Comparison of ENCODE assay signal across 8 cellular contexts in the genomic region with DNA sequence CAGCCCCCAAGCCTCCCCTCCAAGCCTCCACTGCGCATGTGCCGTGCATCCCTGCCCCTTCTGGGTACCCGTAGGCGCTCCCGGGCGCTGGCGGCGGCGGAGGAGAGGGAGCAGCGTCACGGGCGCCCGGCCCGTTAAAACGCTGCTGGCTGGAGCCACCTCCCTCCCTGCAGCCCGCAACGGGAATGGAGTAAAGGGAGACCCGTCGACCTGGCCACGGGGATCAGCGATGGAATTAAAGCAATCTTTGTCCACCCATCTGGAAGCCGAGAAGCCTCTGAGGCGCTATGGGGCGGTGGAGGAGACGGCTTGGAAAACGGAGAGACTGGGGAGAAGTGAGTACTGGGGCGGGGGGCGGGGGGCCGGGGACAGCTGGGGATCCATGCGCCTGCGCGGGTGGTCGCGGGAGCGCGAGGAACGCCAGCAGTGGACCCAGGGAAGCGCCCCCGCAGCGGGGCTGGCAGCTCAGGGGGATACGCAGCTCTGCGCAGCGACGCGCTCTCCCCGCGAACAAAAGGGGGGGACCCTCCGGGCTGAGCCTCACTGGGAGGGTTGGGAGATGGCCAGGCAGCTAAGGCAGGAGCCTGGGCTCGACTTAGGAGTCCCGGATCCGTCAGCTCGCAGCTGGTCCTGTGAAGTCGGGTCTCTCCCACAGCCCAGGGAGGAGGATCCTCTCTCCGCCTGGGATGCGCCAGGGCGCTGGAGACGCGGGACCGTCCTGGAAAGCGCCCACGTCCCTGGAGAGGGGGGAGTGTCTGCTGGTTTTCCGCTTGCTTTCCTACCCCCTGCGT. TPM values are rescaled to one million over a fixed set of nuclear protein-coding genes. Genes with fewer than 3 reads are reported as not detected.
DNase-seq lines count a peak whose midpoint lies in the region; ATAC-seq and TF ChIP-seq lines count a peak whose summit lies in the region.

A gene (plus strand): TSS at position 164 of the 791 bp plus-strand sequence. CDS start 66 bp downstream, at position 230.

- H3K9me3 Mint-ChIP-seq in CD14-positive monocyte: peaks cover 0 to 6% (median 0%) of the 10 kb centered on the region in 7 donors

- H3K36me3 Mint-ChIP-seq in CD14-positive monocyte: no peaks in the 10 kb centered on the region

- H3K36me3 ChIP-seq in left lung: no peaks in the 10 kb centered on the region

- DNase-seq in CD14-positive monocyte (ENCODE audit: low spot score) (peak; percentile 45), NCI-H1105 (lab: John Stamatoyannopoulos, UW) (peak; percentile 80), dorsolateral prefrontal cortex (peak; percentile 70 to 90 (median 78)), left lung (peak in 1 of 2 donors; percentile 46), COLO829 (ENCODE audit: low spot score) (no peak)
- peak; percentile 84 for DNase-seq in activated CD8-positive, alpha-beta memory T cell treated with anti-CD3 and anti-CD28 coated beads for 24 hours
- peak; percentile 28 to 62 (median 49) for DNase-seq in stimulated activated CD4-positive, alpha-beta T cell treated with anti-CD3 and anti-CD28 coated beads, Interleukin-1b, Interleukin-23, amount 100 ng/mL, for 24 hours (ENCODE audit: low read depth in 4 of 4, low spot score in 1 of 4)

- H3K4me1 ChIP-seq in left lung: peaks cover 0 to 8% of the 10 kb centered on the region in 2 donors

- TF ChIP-seq CTCF in CD14-positive monocyte (IDR thresholded peaks at IDR 0.05): no peak
- TF ChIP-seq CTCF in dorsolateral prefrontal cortex (IDR thresholded peaks at IDR 0.05 in 54 of 56, conservative IDR thresholded peaks at IDR 0.05 in 2 of 56; ENCODE audit: low read depth in 1 of 56, partially characterized antibody in 56 of 56): peak in 26 of 56 donors; percentile 4 to 45 (median 21)
- TF ChIP-seq CTCF in left lung (IDR thresholded peaks at IDR 0.05): no peak

- H3K9me3 ChIP-seq in left lung: no peaks in the 10 kb centered on the region

- peak within 1 kb of the TSS; percentile 24 to 96 (median 88) for H3K27ac ChIP-seq in dorsolateral prefrontal cortex
- peak within 1 kb of the TSS in 1 of 2 donors; percentile 48 for H3K27ac ChIP-seq in left lung

- H3K4me1 Mint-ChIP-seq in CD14-positive monocyte: peaks cover 11% of the 10 kb centered on the region

- H3K27me3 Mint-ChIP-seq in CD14-positive monocyte (ENCODE audit: low read depth in 3 of 3): peaks cover 34 to 40% (median 39%) of the 10 kb centered on the region in 3 donors

- peak within 1 kb of the TSS; percentile 61 to 79 for H3K4me3 Mint-ChIP-seq in CD14-positive monocyte

- H3K27me3 ChIP-seq in dorsolateral prefrontal cortex (no peaks in the 10 kb centered on the region), left lung (peaks cover 9 to 42% of the 10 kb centered on the region in 2 donors)

- intact Hi-C loops in CD14-positive monocyte (cut with micrococcal nuclease) (no loop called here), dorsolateral prefrontal cortex (cut with DNase I) (loop anchor here (2.0 to 10.0 kb wide), 4 partner anchors 90 to 210 kb away; a partner anchor contains a TSS), left lung (cut with DNase I) (no loop called here)

- ATAC-seq in left lung: peak; percentile 88
- ATAC-seq in GM18861 (IDR thresholded peaks at IDR 0.05; ENCODE audit: unreplicated experiment): no peak

- no peak within 1 kb of the TSS for H3K27ac Mint-ChIP-seq in CD14-positive monocyte

- peak within 1 kb of the TSS; percentile 68 to 97 (median 87) for H3K4me3 ChIP-seq in dorsolateral prefrontal cortex
- H3K4me3 ChIP-seq in left lung: peak within 1 kb of the TSS; percentile 53 to 54

RNA-seq across cellular contexts. Expression of the gene that starts here (rescaled TPM):
- under 1 TPM; 0.11 TPM for polyA plus RNA-seq in CD14-positive monocyte
- 100 to 1,000 TPM; 133 to 426 (median 283) TPM for total RNA-seq in dorsolateral prefrontal cortex
- 10 to 100 TPM; 12.0 to 12.9 TPM for total RNA-seq in left lung

Comparison
In these comparisons a context has a peak if more than half of its experiments do, and no peak if none do; other contexts are left out.
1. RNA of the gene that starts here (total RNA-seq): 133 to 426 TPM in dorsolateral prefrontal cortex; 12.0 to 12.9 TPM in left lung; every median in the first group is over 4 times any median in the second.
2. Peak in DNase-seq in CD14-positive monocyte; RNA of the gene not detected or under 1 TPM.
3. intact Hi-C loops: an anchor here in dorsolateral prefrontal cortex (2.0 to 10.0 kb wide); none called in CD14-positive monocyte and left lung.